Comparison of ENCODE assay signal across 1 cellular context in genomic region chr1:20589331-20590312, GRCh38.
TF ChIP-seq lines count a peak whose summit lies in the region.

No MANE protein-coding gene starts in this region.

TF ChIP-seq in K562, 482 proteins besides CTCF, POLR2A, EP300 and RAD21:
- TF ChIP-seq THRA (IDR thresholded peaks at IDR 0.05): no peak
- TF ChIP-seq HMGN3 (IDR thresholded peaks at IDR 0.05; ENCODE audit: borderline replicate concordance, extremely low read depth, insufficient read length, low read depth, low read length): no peak
- 0 out of 2 replicates have a peak, but pooled peaks have one; percentile 29 for TF ChIP-seq ZNF134 (CRISPR knock-in tag; conservative IDR thresholded peaks at IDR 0.05)
- TF ChIP-seq POU5F1 (IDR thresholded peaks at IDR 0.05; ENCODE audit: borderline replicate concordance, low read depth, low read length, partially characterized antibody): no peak
- TF ChIP-seq HNRNPL (IDR thresholded peaks at IDR 0.05; ENCODE audit: low read depth, low read length): no peak
- TF ChIP-seq ZNF316 (IDR thresholded peaks at IDR 0.05): no peak
- TF ChIP-seq NELFE (IDR thresholded peaks at IDR 0.05; ENCODE audit: insufficient read depth, insufficient read length): no peak
- TF ChIP-seq CREBBP (IDR thresholded peaks at IDR 0.05; ENCODE audit: low read depth, low read length): no peak
- TF ChIP-seq U2AF2 (optimal IDR thresholded peaks at IDR 0.05; ENCODE audit: low read depth, low read length): no peak
- peak; percentile 92 to 94; a peak in 3 of 4 replicates for TF ChIP-seq KDM1A (IDR thresholded peaks at IDR 0.05)
- 0 out of 4 replicates have a peak, but pooled peaks of 1 of the 2 experiments have one; percentile 18 for TF ChIP-seq RCOR1 (IDR thresholded peaks at IDR 0.05; ENCODE audit: borderline replicate concordance in 1 of 2, low read depth in 2 of 2, low read length in 2 of 2)
- no peak for TF ChIP-seq TCF7 (IDR thresholded peaks at IDR 0.05; ENCODE audit: borderline replicate concordance)
- TF ChIP-seq HDAC1 (IDR thresholded peaks at IDR 0.05): 0 out of 4 replicates have a peak, but pooled peaks of 1 of the 2 experiments have one; percentile 16
- no peak for TF ChIP-seq PBX2 (CRISPR knock-in tag; IDR thresholded peaks at IDR 0.05; ENCODE audit: low read depth)
- TF ChIP-seq PBX2 (tag; conservative IDR thresholded peaks at IDR 0.05; ENCODE audit: low read depth): peak; percentile 66
- TF ChIP-seq EGR1 (conservative IDR thresholded peaks at IDR 0.05): peak; percentile 72
- no peak for TF ChIP-seq ZKSCAN1 (IDR thresholded peaks at IDR 0.05; ENCODE audit: low read depth, low read length)
- TF ChIP-seq HLTF (IDR thresholded peaks at IDR 0.05): no peak
- TF ChIP-seq SMARCC2 (IDR thresholded peaks at IDR 0.05; ENCODE audit: low read depth): no peak
- no peak for TF ChIP-seq CCAR2 (IDR thresholded peaks at IDR 0.05; ENCODE audit: low read depth, low read length)
- TF ChIP-seq ZNF282 (CRISPR knock-in tag; IDR thresholded peaks at IDR 0.05): no peak
- no peak for TF ChIP-seq IRF9 (tag; IDR thresholded peaks at IDR 0.05)
- no peak for TF ChIP-seq STAT6 (CRISPR knock-in tag; IDR thresholded peaks at IDR 0.05)
- TF ChIP-seq ZNF764 (CRISPR knock-in tag; IDR thresholded peaks at IDR 0.05; ENCODE audit: low read depth): no peak
- no peak for TF ChIP-seq PHB (CRISPR knock-in tag; IDR thresholded peaks at IDR 0.05)
- TF ChIP-seq ETV1 (tag; conservative IDR thresholded peaks at IDR 0.05; ENCODE audit: low read depth): no peak
- TF ChIP-seq HNRNPH1 (optimal IDR thresholded peaks at IDR 0.05; ENCODE audit: low read depth, low read length): no peak
- no peak for TF ChIP-seq GTF2F1 (IDR thresholded peaks at IDR 0.05; ENCODE audit: low read depth, low read length)
- no peak for TF ChIP-seq ZNF212 (CRISPR knock-in tag; IDR thresholded peaks at IDR 0.05)
- TF ChIP-seq RNF2 (IDR thresholded peaks at IDR 0.05): no peak
- no peak for TF ChIP-seq POLR2G (IDR thresholded peaks at IDR 0.05; ENCODE audit: low read depth, low read length)
- TF ChIP-seq MEIS2 (IDR thresholded peaks at IDR 0.05; ENCODE audit: partially characterized antibody): peak; percentile 62
- no peak for TF ChIP-seq BRF2 (IDR thresholded peaks at IDR 0.05; ENCODE audit: borderline replicate concordance, insufficient read depth, insufficient read length)
